In the genomic region with DNA sequence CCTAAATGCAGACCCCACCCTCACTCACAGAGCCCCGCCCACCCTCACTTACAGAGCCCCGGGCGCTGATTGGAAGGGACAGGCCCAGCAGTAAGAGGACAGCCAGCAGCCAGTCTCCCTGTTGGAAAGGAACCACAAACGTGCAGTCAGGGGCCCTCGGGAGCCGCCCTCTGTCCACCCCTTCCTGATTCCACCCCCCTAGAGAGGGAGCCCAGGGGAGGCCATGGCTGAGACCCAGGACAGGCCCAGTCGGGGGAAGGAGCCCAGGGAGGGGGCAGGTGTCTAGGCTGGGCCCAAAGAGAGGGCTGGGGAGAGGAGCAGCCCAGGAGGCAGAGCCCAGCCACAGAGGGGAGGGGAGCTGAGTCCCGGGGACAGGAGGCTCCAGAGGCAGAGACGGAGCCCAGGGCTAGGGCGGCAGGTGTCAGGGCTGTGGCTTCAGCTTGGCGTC, we compare ENCODE assay signal across 9 cellular contexts. TPM values are rescaled to one million over a fixed set of nuclear protein-coding genes. Genes with fewer than 3 reads are reported as not detected.
"Had no signal": no experiment of that assay in that cellular context is flagged by ENCODE, and none has a peak within 500 bp of the region (broad histone marks: within the 10 kb centered on the region; RNA-seq: fewer than 3 reads in every experiment).

No MANE protein-coding gene starts in this region.

RNA-seq across cellular contexts. Expression of a gene that starts 5.9 kb away (rescaled TPM):
- total RNA-seq: activated naive CD4-positive, alpha-beta T cell treated with anti-CD3 and anti-CD28 coated beads, Interleukin-2, amount 50 U/mL, for 72 hours; activated T-helper 1 cell treated with anti-CD3 and anti-CD28 coated beads, Interleukin-12 subunit alpha, Interleukin-12 subunit beta, Interleukin-2, Interleukin-4 antibody, amounts not matched to agents 30 ng/mL and 10 ng/mL and 1 ng/mL, durations not matched to agents 14 hours and 24 hours and 36 hours; astrocyte; bronchial epithelial cell; cerebellum; dermis blood vessel endothelial cell; glomerular endothelial cell; osteoblast; T-helper 2 cell treated with Interferon-gamma antibody and Interleukin-4, amounts not matched to agents 100 ng/mL and 5 ng/mL, for 36 hours had no signal

RNA-seq across cellular contexts. Expression of a gene that starts 18.8 kb away (rescaled TPM):
- total RNA-seq: bronchial epithelial cell, cerebellum had no signal

RNA-seq across cellular contexts. Expression of a gene that starts 57.6 kb away (rescaled TPM):
- total RNA-seq: cerebellum had no signal
